Comparison of ENCODE assay signal across 8 cellular contexts in genomic region chrX:150683536-150684146, GRCh38. TPM values are rescaled to one million over a fixed set of nuclear protein-coding genes. Genes with fewer than 3 reads are reported as not detected.
DNase-seq lines count a peak whose midpoint lies in the region; ATAC-seq, FAIRE-seq and TF ChIP-seq lines count a peak whose summit lies in the region.

No MANE protein-coding gene starts in this region.

- H3K9me1 ChIP-seq in keratinocyte (ENCODE audit: control insufficient read depth, extremely low read depth, insufficient read depth, low read length) = no peaks in the 10 kb centered on the region

- peak; percentile 26 for DNase-seq in stimulated activated CD4-positive, alpha-beta T cell treated with anti-CD3 and anti-CD28 coated beads, Interleukin-4, amount 100 ng/mL, for 24 hours
- no peak for DNase-seq in stimulated activated CD4-positive, alpha-beta T cell treated with anti-CD3 and anti-CD28 coated beads, Interleukin-15, amount 100 ng/mL, for 24 hours
- DNase-seq in NCI-H1048 (lab: John Stamatoyannopoulos, UW) (peak; percentile 44), WERI-Rb-1 (peak; percentile 20), keratinocyte (ENCODE audit: low read depth, low spot score) (no peak), activated gamma-delta T cell treated with Interleukin-2 at 50 U/mL for 16 hours (no peak), HuH-7 (ENCODE audit: low spot score) (no peak)

- H2AFZ ChIP-seq in keratinocyte (ENCODE audit: control insufficient read depth, low read length) = no peak overlapping the region

- no peaks in the 10 kb centered on the region for H3K79me2 ChIP-seq in keratinocyte (ENCODE audit: control insufficient read depth, insufficient read depth, low read length)

- no peak overlapping the region for H3K4me2 ChIP-seq in keratinocyte (ENCODE audit: control insufficient read depth, extremely low read depth, insufficient read depth, low read depth, low read length)

- TF ChIP-seq CTCF in WERI-Rb-1 (IDR thresholded peaks at IDR 0.05; ENCODE audit: low read depth, low read length) = peak; percentile 61
- TF ChIP-seq CTCF in keratinocyte (optimal IDR thresholded peaks at IDR 0.05 in 1 of 3, IDR thresholded peaks at IDR 0.05 in 1 of 3, conservative IDR thresholded peaks at IDR 0.05 in 1 of 3; ENCODE audit: extremely low read depth in 1 of 3, insufficient read depth in 2 of 3, low read length in 3 of 3) = peak in 2 of 3 experiments; percentile 47 to 51

- H3K36me3 ChIP-seq in WERI-Rb-1 = no peaks in the 10 kb centered on the region
- no peaks in the 10 kb centered on the region for H3K36me3 ChIP-seq in keratinocyte (ENCODE audit: control insufficient read depth in 2 of 2, extremely low read depth in 1 of 2, insufficient read depth in 2 of 2, low read length in 2 of 2)

- no peaks in the 10 kb centered on the region for H4K20me1 ChIP-seq in keratinocyte (ENCODE audit: control insufficient read depth, extremely low read depth, insufficient read depth, low read length)

- H3K9me3 ChIP-seq in WERI-Rb-1 (ENCODE audit: severe bottlenecking) (no peaks in the 10 kb centered on the region), keratinocyte (ENCODE audit: control insufficient read depth, low read depth, low read length) (no peaks in the 10 kb centered on the region)

- H3K27ac ChIP-seq in WERI-Rb-1 = no peak overlapping the region
- H3K27ac ChIP-seq in keratinocyte (ENCODE audit: control insufficient read depth, insufficient read depth, low read length) = no peak overlapping the region

- H3K4me3 ChIP-seq in WERI-Rb-1 (ENCODE audit: low read depth, low read length) (no peak overlapping the region), keratinocyte (ENCODE audit: control insufficient read depth in 2 of 3, extremely low read depth in 1 of 3, insufficient read depth in 2 of 3, low read depth in 1 of 3, low read length in 3 of 3) (no peak overlapping the region)

- H3K27me3 ChIP-seq in WERI-Rb-1 (ENCODE audit: insufficient read depth, low read depth, severe bottlenecking) (peaks cover 9% of the 10 kb centered on the region), keratinocyte (ENCODE audit: control insufficient read depth, extremely low read depth, insufficient read depth, low read length) (no peaks in the 10 kb centered on the region)

- no peak overlapping the region for H3K9ac ChIP-seq in keratinocyte (ENCODE audit: control insufficient read depth, extremely low read depth, insufficient read depth, low read length)

- peak; percentile 49 for FAIRE-seq in keratinocyte (lab: Jason Lieb, UNC)

- dilution Hi-C loops in keratinocyte (cut with MboI; ENCODE audit: extremely low pct_ligation_motif_present, low sequenced_read_pairs) = no loop called here

- H3K4me1 ChIP-seq in keratinocyte (ENCODE audit: control insufficient read depth, extremely low read depth, insufficient read depth, low read length) = peaks cover 7% of the 10 kb centered on the region

- ATAC-seq in GM21423 (IDR thresholded peaks at IDR 0.05; ENCODE audit: unreplicated experiment) = no peak

RNA-seq across cellular contexts. Expression of gene MTMR1, which starts 9.6 kb away (rescaled TPM):
- polyA plus RNA-seq in keratinocyte = 26.8 to 45.6 TPM (median 42.7 TPM) in 3 replicates
- polyA plus RNA-seq in keratinocyte (2011; ENCODE audit: low read depth) = 47.1 TPM
- polyA plus RNA-seq in keratinocyte (2011; cell fraction: cytosol; rRNA removed) = 18.9 and 26.4 TPM in 2 replicates
- 70.3 and 91.2 TPM in 2 replicates for polyA plus RNA-seq in keratinocyte (2011; cell fraction: nucleus; rRNA removed)
- polyA plus RNA-seq in keratinocyte (2012; ENCODE audit: low replicate concordance) = 12.5 and 27.8 TPM in 2 replicates
- polyA minus RNA-seq in keratinocyte = 20.3 to 46.1 TPM (median 23.4 TPM) in 3 replicates
- polyA minus RNA-seq in keratinocyte (2011; cell fraction: cytosol; rRNA and poly(A)+ RNA removed) = 19.2 TPM
- polyA minus RNA-seq in keratinocyte (2011; cell fraction: nucleus; rRNA and poly(A)+ RNA removed) = 16.8 and 47.1 TPM in 2 replicates

Comparison
In these comparisons a context has a peak if more than half of its experiments do, and no peak if none do; other contexts are left out.
1. DNase-seq: peak in stimulated activated CD4-positive, alpha-beta T cell treated with anti-CD3 and anti-CD28 coated beads, Interleukin-4, amount 100 ng/mL, for 24 hours (single experiment), NCI-H1048 (single experiment) and WERI-Rb-1 (single experiment); none in stimulated activated CD4-positive, alpha-beta T cell treated with anti-CD3 and anti-CD28 coated beads, Interleukin-15, amount 100 ng/mL, for 24 hours (single experiment), keratinocyte (single experiment), activated gamma-delta T cell treated with Interleukin-2 at 50 U/mL for 16 hours (single experiment) and HuH-7 (single experiment).